8 cellular contexts compared by ENCODE assay signal in the genomic region with DNA sequence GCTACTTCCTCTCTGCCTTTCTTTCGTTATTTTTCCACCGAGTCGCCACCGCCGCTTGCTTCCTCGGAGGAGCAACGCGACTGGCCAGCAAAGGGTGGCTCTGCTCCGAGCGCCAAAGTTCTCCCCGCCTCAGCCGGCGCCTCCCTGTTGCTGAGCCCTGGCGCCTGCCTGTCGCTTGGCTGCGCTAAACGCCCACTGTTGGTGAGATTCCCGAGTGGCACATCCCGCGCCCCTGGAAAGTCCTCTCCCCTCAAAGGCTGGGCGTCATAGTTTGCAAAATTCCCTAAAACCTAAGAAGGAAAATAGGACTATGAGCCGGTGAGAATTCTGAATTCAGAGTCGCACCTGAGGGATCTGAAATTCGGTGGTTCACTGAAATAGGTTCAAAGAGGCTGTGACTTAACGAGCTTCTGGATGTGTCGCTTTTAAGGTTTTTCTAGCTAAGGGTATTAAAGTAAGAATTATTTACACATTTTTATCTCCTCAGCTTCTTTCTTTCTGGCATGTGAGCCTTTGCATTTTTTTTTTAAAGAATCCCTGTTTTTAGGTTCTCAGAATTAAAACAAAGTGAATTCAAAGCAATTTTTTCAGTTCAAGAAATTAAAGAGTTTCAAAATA. TPM values are rescaled to one million over a fixed set of nuclear protein-coding genes. Genes with fewer than 3 reads are reported as not detected.
DNase-seq lines count a peak whose midpoint lies in the region; ATAC-seq, FAIRE-seq and TF ChIP-seq lines count a peak whose summit lies in the region.

TSS of gene GRIN3A (minus strand) at position 82 of the 618 bp plus-strand sequence. CDS start 668 bp downstream, outside the sequence.

- TF ChIP-seq EP300 in Ishikawa (IDR thresholded peaks at IDR 0.05; ENCODE audit: borderline replicate concordance), result no peak
- TF ChIP-seq EP300 in HepG2 (IDR thresholded peaks at IDR 0.05; ENCODE audit: low read depth in 2 of 2, low read length in 2 of 2), result no peak
- no peak for TF ChIP-seq EP300 in HepG2 (CRISPR knock-in tag; IDR thresholded peaks at IDR 0.05; ENCODE audit: borderline replicate concordance)

- no peaks in the 10 kb centered on the region for H3K79me2 ChIP-seq in HepG2 (ENCODE audit: insufficient read depth, low read length)

- no peak for TF ChIP-seq POLR2A in HepG2 (IDR thresholded peaks at IDR 0.05; ENCODE audit: insufficient read depth in 1 of 2, low read depth in 2 of 2, low read length in 2 of 2)

- H4K20me1 ChIP-seq in HepG2 (ENCODE audit: insufficient read depth, low read length), result no peaks in the 10 kb centered on the region

- FAIRE-seq in HepG2 (lab: Jason Lieb, UNC), result no peak

- H3K36me3 ChIP-seq in HepG2 (replicated peaks in 1 of 2; ENCODE audit: control insufficient read depth in 1 of 2, insufficient read depth in 2 of 2, low read length in 2 of 2), result no peaks in the 10 kb centered on the region
- H3K36me3 ChIP-seq in thymus (ENCODE audit: control insufficient read depth, insufficient read depth), result no peaks in the 10 kb centered on the region

- no TSS peak for BruUV-seq in HepG2 (replicated peaks; lab: Mats Ljungman, UMichigan)

- POLR2A ChIA-PET in HepG2 (lab: Yijun Ruan, JAX), result no interaction called here

- no peaks in the 10 kb centered on the region for H3K4me1 ChIP-seq in HepG2 (ENCODE audit: insufficient read depth, low read length)
- H3K4me1 ChIP-seq in thymus (ENCODE audit: control insufficient read depth, insufficient read depth, low read length), result no peaks in the 10 kb centered on the region

- TF ChIP-seq RAD21 in Ishikawa (IDR thresholded peaks at IDR 0.05; ENCODE audit: low read depth) (0 out of 2 replicates have a peak, but pooled peaks have one; percentile 21), HepG2 (CRISPR knock-in tag; IDR thresholded peaks at IDR 0.05) (no peak)

- H3K27me3 ChIP-seq in HepG2 (ENCODE audit: control insufficient read depth in 1 of 2, insufficient read depth in 2 of 2, low read length in 2 of 2), result peaks cover 2 to 34% of the 10 kb centered on the region in 2 experiments; a peak in 4 of 5 replicates
- peaks cover 26% of the 10 kb centered on the region for H3K27me3 ChIP-seq in thymus (ENCODE audit: control insufficient read depth, insufficient read depth)

- H3K4me3 ChIP-seq in HepG2 (replicated peaks in 1 of 3; ENCODE audit: insufficient read depth in 1 of 3, low read depth in 2 of 3, low read length in 3 of 3), result peak within 1 kb of the TSS in 2 of 3 experiments; percentile 31 to 51; a peak in 2 of 6 replicates
- peak within 1 kb of the TSS; percentile 10 for H3K4me3 ChIP-seq in thymus (ENCODE audit: low read length)

- 8% methylated on average over 26 of the region's 26 CpGs for WGBS in HepG2 (ENCODE audit: low lambda C conversion rate)
- WGBS in thymus, result 4% methylated on average over 26 of the region's 26 CpGs

- intact Hi-C loops in HepG2 (cut with micrococcal nuclease; ENCODE audit: unreplicated experiment), result no loop called here

- H3K9ac ChIP-seq in HepG2 (ENCODE audit: insufficient read depth, low read depth, low read length), result no peak within 1 kb of the TSS

- in situ Hi-C loops in ACHN (cut with HindIII; ENCODE audit: low pct_ligation_motif_present, low pct_unique_long_range_greater_than_20kb, low sequenced_read_pairs) (no loop called here), HepG2 (cut with HindIII; ENCODE audit: extremely low pct_ligation_motif_present, low pct_unique_long_range_greater_than_20kb) (no loop called here)

- H3K9me3 ChIP-seq in HepG2 (ENCODE audit: low read length), result no peaks in the 10 kb centered on the region
- H3K9me3 ChIP-seq in thymus (ENCODE audit: control insufficient read depth), result no peaks in the 10 kb centered on the region

- CTCF ChIA-PET in HepG2 (lab: Yijun Ruan, JAX; ENCODE audit: low intra/inter-chr PET ratio, low total read pairs), result no interaction called here

- H3K27ac ChIP-seq in HepG2 (ENCODE audit: extremely low read length, insufficient read depth, low read length) (no peak within 1 kb of the TSS), thymus (ENCODE audit: low read depth) (no peak within 1 kb of the TSS)

- ATAC-seq in HepG2, result peak; percentile 89
- ATAC-seq in HG02938 (IDR thresholded peaks at IDR 0.05; ENCODE audit: unreplicated experiment), result no peak

- DNase-seq in ACHN (peak; percentile 2), anterior cingulate cortex (lab: John Stamatoyannopoulos, UW) (peak in 48 of 58 donors; percentile 7 to 74 (median 34)), HepG2 (ENCODE audit: low spot score) (no peak), cerebellar nuclear complex (lab: John Stamatoyannopoulos, UW) (no peak)
- DNase-seq in stimulated activated CD8-positive, alpha-beta memory T cell treated with anti-CD3 and anti-CD28 coated beads, Interleukin-4, amount 100 ng/mL, for 48 hours, result no peak

- no peak within 1 kb of the TSS for H2AFZ ChIP-seq in HepG2 (ENCODE audit: low read length)

- peak; percentile 50 for TF ChIP-seq CTCF in HepG2 (CRISPR knock-in tag; IDR thresholded peaks at IDR 0.05)

- H3K4me2 ChIP-seq in HepG2 (ENCODE audit: low read depth, low read length), result peak within 1 kb of the TSS; percentile 54

TF ChIP-seq in Ishikawa, 13 proteins besides CTCF, POLR2A, EP300 and RAD21 (continues in another document):
- no peak for TF ChIP-seq CEBPB (IDR thresholded peaks at IDR 0.05)
- TF ChIP-seq TCF12 (IDR thresholded peaks at IDR 0.05; ENCODE audit: low read depth), result no peak
- TF ChIP-seq, protein P1, sequence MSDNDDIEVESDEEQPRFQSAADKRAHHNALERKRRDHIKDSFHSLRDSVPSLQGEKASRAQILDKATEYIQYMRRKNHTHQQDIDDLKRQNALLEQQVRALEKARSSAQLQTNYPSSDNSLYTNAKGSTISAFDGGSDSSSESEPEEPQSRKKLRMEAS (IDR thresholded peaks at IDR 0.05), result no peak

TF ChIP-seq in HepG2, 621 proteins besides CTCF, POLR2A, EP300 and RAD21 (continues in another document):
- TF ChIP-seq ARHGAP35 (CRISPR knock-in tag; IDR thresholded peaks at IDR 0.05; ENCODE audit: borderline replicate concordance) (no peak), SAP130 (CRISPR knock-in tag; IDR thresholded peaks at IDR 0.05; ENCODE audit: low read depth) (no peak), ZNF7 (CRISPR knock-in tag; IDR thresholded peaks at IDR 0.05) (no peak), ZNF652 (CRISPR knock-in tag; IDR thresholded peaks at IDR 0.05; ENCODE audit: borderline replicate concordance, low read depth) (peak; percentile 23; the same call in 1 of the 2 replicates), STAG1 (CRISPR knock-in tag; IDR thresholded peaks at IDR 0.05) (peak; percentile 39; the same call in 1 of the 2 replicates)
- TF ChIP-seq, protein P2, sequence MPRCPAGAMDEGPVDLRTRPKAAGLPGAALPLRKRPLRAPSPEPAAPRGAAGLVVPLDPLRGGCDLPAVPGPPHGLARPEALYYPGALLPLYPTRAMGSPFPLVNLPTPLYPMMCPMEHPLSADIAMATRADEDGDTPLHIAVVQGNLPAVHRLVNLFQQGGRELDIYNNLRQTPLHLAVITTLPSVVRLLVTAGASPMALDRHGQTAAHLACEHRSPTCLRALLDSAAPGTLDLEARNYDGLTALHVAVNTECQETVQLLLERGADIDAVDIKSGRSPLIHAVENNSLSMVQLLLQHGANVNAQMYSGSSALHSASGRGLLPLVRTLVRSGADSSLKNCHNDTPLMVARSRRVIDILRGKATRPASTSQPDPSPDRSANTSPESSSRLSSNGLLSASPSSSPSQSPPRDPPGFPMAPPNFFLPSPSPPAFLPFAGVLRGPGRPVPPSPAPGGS (CRISPR knock-in tag; IDR thresholded peaks at IDR 0.05), result no peak
- TF ChIP-seq, protein P3, sequence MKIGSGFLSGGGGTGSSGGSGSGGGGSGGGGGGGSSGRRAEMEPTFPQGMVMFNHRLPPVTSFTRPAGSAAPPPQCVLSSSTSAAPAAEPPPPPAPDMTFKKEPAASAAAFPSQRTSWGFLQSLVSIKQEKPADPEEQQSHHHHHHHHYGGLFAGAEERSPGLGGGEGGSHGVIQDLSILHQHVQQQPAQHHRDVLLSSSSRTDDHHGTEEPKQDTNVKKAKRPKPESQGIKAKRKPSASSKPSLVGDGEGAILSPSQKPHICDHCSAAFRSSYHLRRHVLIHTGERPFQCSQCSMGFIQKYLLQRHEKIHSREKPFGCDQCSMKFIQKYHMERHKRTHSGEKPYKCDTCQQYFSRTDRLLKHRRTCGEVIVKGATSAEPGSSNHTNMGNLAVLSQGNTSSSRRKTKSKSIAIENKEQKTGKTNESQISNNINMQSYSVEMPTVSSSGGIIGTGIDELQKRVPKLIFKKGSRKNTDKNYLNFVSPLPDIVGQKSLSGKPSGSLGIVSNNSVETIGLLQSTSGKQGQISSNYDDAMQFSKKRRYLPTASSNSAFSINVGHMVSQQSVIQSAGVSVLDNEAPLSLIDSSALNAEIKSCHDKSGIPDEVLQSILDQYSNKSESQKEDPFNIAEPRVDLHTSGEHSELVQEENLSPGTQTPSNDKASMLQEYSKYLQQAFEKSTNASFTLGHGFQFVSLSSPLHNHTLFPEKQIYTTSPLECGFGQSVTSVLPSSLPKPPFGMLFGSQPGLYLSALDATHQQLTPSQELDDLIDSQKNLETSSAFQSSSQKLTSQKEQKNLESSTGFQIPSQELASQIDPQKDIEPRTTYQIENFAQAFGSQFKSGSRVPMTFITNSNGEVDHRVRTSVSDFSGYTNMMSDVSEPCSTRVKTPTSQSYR (CRISPR knock-in tag; IDR thresholded peaks at IDR 0.05; ENCODE audit: borderline replicate concordance), result no peak

RNA-seq across cellular contexts. Expression of gene GRIN3A, which starts in this region (rescaled TPM):
- total RNA-seq in HepG2 (2016; rRNA removed; fragmentation: Illumina TruSeq; extraction: Trizol), result not detected in 2 replicates
- total RNA-seq in HepG2 (2016; cell fraction: cytosol; rRNA removed; fragmentation: Illumina TruSeq; extraction: Trizol; ENCODE audit: low read depth), result not detected in 2 replicates
- not detected in 2 replicates for total RNA-seq in HepG2 (2016; cell fraction: insoluble cytoplasmic fraction; rRNA removed; fragmentation: Illumina TruSeq; extraction: Trizol)
- total RNA-seq in HepG2 (2016; cell fraction: membrane; rRNA removed; fragmentation: Illumina TruSeq; extraction: Trizol), result not detected in 2 replicates
- not detected in 2 replicates for total RNA-seq in HepG2 (2016; cell fraction: nucleus; rRNA removed; fragmentation: Illumina TruSeq; extraction: Trizol)
- polyA plus RNA-seq in HepG2 (2011; rRNA removed), result not detected in 2 replicates
- not detected in 2 replicates for polyA plus RNA-seq in HepG2 (2011; cell fraction: cytosol; rRNA removed)
- not detected in 2 replicates for polyA plus RNA-seq in HepG2 (2011; cell fraction: nucleus; rRNA removed)
- 0.05 and 0.07 TPM in 2 replicates for polyA plus RNA-seq in HepG2 (2012)
- polyA plus RNA-seq in HepG2 (2016; cell fraction: cytosol; fragmentation: Illumina TruSeq; extraction: Trizol; ENCODE audit: low read depth), result not detected in 2 replicates
- polyA plus RNA-seq in HepG2 (2016; cell fraction: insoluble cytoplasmic fraction; fragmentation: Illumina TruSeq; extraction: Trizol; ENCODE audit: low read depth), result not detected in 2 replicates
- polyA plus RNA-seq in HepG2 (2016; cell fraction: membrane; fragmentation: Illumina TruSeq; extraction: Trizol; ENCODE audit: low read depth), result not detected in 2 replicates
- polyA plus RNA-seq in HepG2 (2016; cell fraction: nucleus; fragmentation: Illumina TruSeq; extraction: Trizol; ENCODE audit: insufficient read depth, low read depth), result not detected in 2 replicates
- polyA minus RNA-seq in HepG2 (2011; rRNA and poly(A)+ RNA removed; ENCODE audit: low replicate concordance), result not detected in 2 replicates
- not detected in 2 replicates for polyA minus RNA-seq in HepG2 (2011; cell fraction: cytosol; rRNA and poly(A)+ RNA removed)
- polyA minus RNA-seq in HepG2 (2011; cell fraction: nucleus; rRNA and poly(A)+ RNA removed), result not detected in 2 replicates
- 0.09 TPM for polyA plus RNA-seq in thymus

Comparison
In these comparisons a context has a peak if more than half of its experiments do, and no peak if none do; other contexts are left out.
1. Peak in ATAC-seq, H3K4me3 ChIP-seq and H3K4me2 ChIP-seq in HepG2; RNA of the gene not detected or under 1 TPM.
2. DNase-seq: peak in ACHN (single experiment) and anterior cingulate cortex (48 of 58); none in HepG2 (single experiment), stimulated activated CD8-positive, alpha-beta memory T cell treated with anti-CD3 and anti-CD28 coated beads, Interleukin-4, amount 100 ng/mL, for 48 hours (single experiment) and cerebellar nuclear complex (0 of 2).